ENCODE assay signal across 21 cellular contexts in genomic region chr11:122705396-122705795, GRCh38.
"Had no signal": no experiment of that assay in that cellular context is flagged by ENCODE, and none has a peak within 500 bp of the region (broad histone marks: within the 10 kb centered on the region; RNA-seq: fewer than 3 reads in every experiment).

No MANE protein-coding gene starts in this region.

- H3K27ac Mint-ChIP-seq: activated T-helper 1 cell treated with anti-CD3 and anti-CD28 coated beads, Interleukin-12 subunit alpha, Interleukin-12 subunit beta, Interleukin-2, Interleukin-4 antibody, amounts not matched to agents 30 ng/mL and 10 ng/mL and 1 ng/mL, durations not matched to agents 14 hours and 24 hours and 36 hours; endodermal cell; progenitor cell of endocrine pancreas; T-helper 2 cell treated with Interferon-gamma antibody and Interleukin-4, amounts not matched to agents 5 μg/mL and 100 μg/mL, for 36 hours had no signal

- H3K4me3 ChIP-seq: adrenal gland, body of pancreas, mucosa of descending colon, stomach, thoracic aorta, uterus had no signal

- H3K27me3 ChIP-seq: adrenal gland, body of pancreas, stomach, uterus had no signal

- ATAC-seq: activated CD4-positive, CD25-positive, alpha-beta regulatory T cell treated with anti-CD3 and anti-CD28 coated beads, Interleukin-2, amount 50 U/mL, for 24 hours; body of pancreas; left colon; mucosa of descending colon; naive thymus-derived CD8-positive, alpha-beta T cell; sciatic nerve had no signal

- H3K4me3 Mint-ChIP-seq: activated T-helper 1 cell treated with anti-CD3 and anti-CD28 coated beads, Interleukin-12 subunit alpha, Interleukin-12 subunit beta, Interleukin-2, Interleukin-4 antibody, amounts not matched to agents 30 ng/mL and 10 ng/mL and 1 ng/mL, durations not matched to agents 14 hours and 24 hours and 36 hours; endodermal cell; T-helper 2 cell treated with Interferon-gamma antibody and Interleukin-4, amounts not matched to agents 5 μg/mL and 100 μg/mL, for 36 hours had no signal

- H3K36me3 ChIP-seq: adrenal gland, stomach, thoracic aorta, uterus had no signal

- H3K27ac ChIP-seq: adrenal gland, body of pancreas, stomach, thoracic aorta, uterus had no signal

- H3K9me3 Mint-ChIP-seq: activated T-helper 1 cell treated with anti-CD3 and anti-CD28 coated beads, Interleukin-12 subunit alpha, Interleukin-12 subunit beta, Interleukin-2, Interleukin-4 antibody, amounts not matched to agents 30 ng/mL and 10 ng/mL and 1 ng/mL, durations not matched to agents 14 hours and 24 hours and 36 hours; endodermal cell; naive thymus-derived CD8-positive, alpha-beta T cell; T-helper 2 cell treated with Interferon-gamma antibody and Interleukin-4, amounts not matched to agents 5 μg/mL and 100 μg/mL, for 36 hours had no signal

- H3K4me1 ChIP-seq: adrenal gland, body of pancreas, stomach, uterus had no signal

- DNase-seq: activated CD4-positive, alpha-beta T cell treated with anti-CD3 and anti-CD28 coated beads, Interleukin-2, amount 50 U/mL, for 4 hours; activated CD8-positive, alpha-beta memory T cell treated with anti-CD3 and anti-CD28 coated beads, Interleukin-2, amount 50 U/mL, for 4 hours; activated naive CD4-positive, alpha-beta T cell treated with Interleukin-2 at 50 U/mL for 16 hours; adrenal gland; body of pancreas; endodermal cell; erythroblast; hypothalamus; left colon; mucosa of descending colon; naive thymus-derived CD8-positive, alpha-beta T cell; stimulated activated CD4-positive, alpha-beta T cell treated with anti-CD3 and anti-CD28 coated beads, Interleukin-12 subunit alpha, Interleukin-12 subunit beta, amount 100 ng/mL, for 4 hours; stomach; SW 1271; uterus had no signal

- H3K9me3 ChIP-seq: adrenal gland, body of pancreas, mucosa of descending colon, stomach, thoracic aorta, uterus had no signal
